10 cellular contexts compared by ENCODE assay signal in genomic region chr2:19355931-19356544, GRCh38. TPM values are rescaled to one million over a fixed set of nuclear protein-coding genes. Genes with fewer than 3 reads are reported as not detected.
DNase-seq lines count a peak whose midpoint lies in the region; TF ChIP-seq lines count a peak whose summit lies in the region.
"Had no signal": no experiment of that assay in that cellular context is flagged by ENCODE, and none has a peak within 500 bp of the region (broad histone marks: within the 10 kb centered on the region; RNA-seq: fewer than 3 reads in every experiment).

No MANE protein-coding gene starts in this region.

- no peak for DNase-seq in CD14-positive monocyte (ENCODE audit: low spot score)
- DNase-seq in fibroblast of pulmonary artery (ENCODE audit: low read depth) = no peak
- DNase-seq in ovary = peak in 1 of 5 donors; percentile 25
- no peak for DNase-seq in NCI-H1092 (lab: John Stamatoyannopoulos, UW)
- DNase-seq in NCI-H2029 (lab: John Stamatoyannopoulos, UW) = no peak
- no peak for DNase-seq in KG1 (lab: John Stamatoyannopoulos, UW)
- DNase-seq in activated CD4-positive, alpha-beta T cell treated with anti-CD3 and anti-CD28 coated beads, Interleukin-2, amount 50 U/mL, for 1 hour = no peak
- DNase-seq: GDM1, NCI-H1436 treated with DMSO at 0.1 percent for 48 hours had no signal

- no peak for TF ChIP-seq POLR2A in ovary (IDR thresholded peaks at IDR 0.05)

- H3K4me3 ChIP-seq in HUES48 (ENCODE audit: low read depth, low read length) (0 out of 2 replicates have a peak overlapping the region, but pooled peaks have one; percentile 32), fibroblast of pulmonary artery (replicated peaks; ENCODE audit: low read depth, low read length) (peak overlapping the region; percentile 76), ovary (peak overlapping the region; percentile 65)

- H3K9me3 ChIP-seq in HUES48 (ENCODE audit: control insufficient read depth, insufficient read depth, low read length) (no peaks in the 10 kb centered on the region), ovary (no peaks in the 10 kb centered on the region)

- H3K27ac ChIP-seq in HUES48 (ENCODE audit: low read depth, low read length) = no peak overlapping the region
- no peak overlapping the region for H3K27ac ChIP-seq in ovary

- H3K9ac ChIP-seq in HUES48 (ENCODE audit: low read depth, low read length) = no peak overlapping the region

- H3K4me1 ChIP-seq in HUES48 (ENCODE audit: control insufficient read depth, insufficient read depth, low read length) (peaks cover 39% of the 10 kb centered on the region), ovary (ENCODE audit: insufficient read depth) (no peaks in the 10 kb centered on the region)

- H3K4me3 Mint-ChIP-seq in CD14-positive monocyte = peak overlapping the region; percentile 43 to 85

- H3K4me1 Mint-ChIP-seq in CD14-positive monocyte = peaks cover 47% of the 10 kb centered on the region

- peaks cover 99% of the 10 kb centered on the region for H3K27me3 ChIP-seq in HUES48 (ENCODE audit: control insufficient read depth, insufficient read depth, low read length)
- no peaks in the 10 kb centered on the region for H3K27me3 ChIP-seq in ovary

- peaks cover 12 to 15% of the 10 kb centered on the region in 2 donors for H3K36me3 Mint-ChIP-seq in CD14-positive monocyte

- H3K36me3 ChIP-seq in HUES48 (ENCODE audit: control insufficient read depth, insufficient read depth, low read length) = no peaks in the 10 kb centered on the region
- H3K36me3 ChIP-seq in ovary = no peaks in the 10 kb centered on the region

- intact Hi-C loops in CD14-positive monocyte (cut with micrococcal nuclease) = loop anchor here in 1 of 2 donors (10.0 kb wide), 1 partner anchor 1309 kb away; the partner anchor contains the start of gene GDF7
- intact Hi-C loops in ovary (cut with DNase I) = loop anchor here in 1 of 4 donors (10.0 kb wide), 1 partner anchor 361 kb away; no protein-coding TSS in a partner anchor

- no peak for TF ChIP-seq EP300 in ovary (IDR thresholded peaks at IDR 0.05)

- peaks cover 94 to 99% (median 99%) of the 10 kb centered on the region in 3 donors for H3K27me3 Mint-ChIP-seq in CD14-positive monocyte (ENCODE audit: low read depth in 3 of 3)

- WGBS in ovary, 3 donors = 59 to 71% (median 66%) methylated on average over 35 of the region's 35 CpGs

- H3K27ac Mint-ChIP-seq in CD14-positive monocyte = no peak overlapping the region

- peaks cover 0 to 41% (median 25%) of the 10 kb centered on the region in 7 donors for H3K9me3 Mint-ChIP-seq in CD14-positive monocyte

- no peak for TF ChIP-seq CTCF in CD14-positive monocyte (IDR thresholded peaks at IDR 0.05)
- no peak for TF ChIP-seq CTCF in fibroblast of pulmonary artery (IDR thresholded peaks at IDR 0.05; ENCODE audit: low read length, missing control alignments)
- TF ChIP-seq CTCF in ovary (IDR thresholded peaks at IDR 0.05) = no peak

RNA-seq across cellular contexts. Expression of gene OSR1, which starts 2.4 kb away (rescaled TPM):
- polyA plus RNA-seq in CD14-positive monocyte (not detected), ovary (1 to 10 TPM; 3.9 to 4.9 TPM)
- 10 to 100 TPM in 1 of 7 donors, 1 to 10 TPM in 6; 2.5 to 11.5 (median 5.6) TPM for total RNA-seq in ovary

Comparison
In these comparisons a context has a peak if more than half of its experiments do, and no peak if none do; other contexts are left out.
1. RNA of gene OSR1, which starts 2.4 kb away (polyA plus RNA-seq): 3.9 to 4.9 TPM in ovary; not detected in CD14-positive monocyte; every median in the first group is over 4 times any median in the second.
2. Peak in every context shown above with its lines, with median percentiles within 50 percentile points of each other: H3K4me3 ChIP-seq.